In genomic region chr22:24087071-24087795, GRCh38 we compare ENCODE assay signal across 21 cellular contexts.
DNase-seq lines count a peak whose midpoint lies in the region; ATAC-seq and TF ChIP-seq lines count a peak whose summit lies in the region.
"Had no signal": no experiment of that assay in that cellular context is flagged by ENCODE, and none has a peak within 500 bp of the region (broad histone marks: within the 10 kb centered on the region; RNA-seq: fewer than 3 reads in every experiment).

No MANE protein-coding gene starts in this region.

- TF ChIP-seq CTCF in MM.1S (IDR thresholded peaks at IDR 0.05; ENCODE audit: low read length): no peak

- no peaks in the 10 kb centered on the region for H3K27me3 ChIP-seq in MM.1S (replicated peaks; ENCODE audit: insufficient read depth, low read length)
- H3K27me3 ChIP-seq: BE2C had no signal

- H2AFZ ChIP-seq in MM.1S (ENCODE audit: low read length): no peak overlapping the region

- no peaks in the 10 kb centered on the region for H3K9me2 ChIP-seq in MM.1S (replicated peaks; ENCODE audit: insufficient read depth, low read length)

- no peak overlapping the region for H3K9ac ChIP-seq in MM.1S (ENCODE audit: low read length)

- H3K9me3 ChIP-seq in MM.1S (replicated peaks; ENCODE audit: insufficient read depth, low read length): no peaks in the 10 kb centered on the region
- H3K9me3 ChIP-seq: BE2C had no signal

- no peaks in the 10 kb centered on the region for H3K9me3 Mint-ChIP-seq in activated CD8-positive, alpha-beta memory T cell treated with anti-CD3 and anti-CD28 coated beads, Interleukin-2, amount 10 ng/mL, durations not matched to agents 7 days and 5 days (ENCODE audit: low read depth)
- H3K9me3 Mint-ChIP-seq in activated T-helper 17 cell treated with anti-CD3 and anti-CD28 coated beads, Interleukin-2, amount 50 U/mL, for 72 hours: no peaks in the 10 kb centered on the region
- H3K9me3 Mint-ChIP-seq in activated T-helper 1 cell treated with anti-CD3 and anti-CD28 coated beads, Interleukin-12 subunit alpha, Interleukin-12 subunit beta, Interleukin-2, Interleukin-4 antibody, amounts not matched to agents 30 ng/mL and 10 ng/mL and 1 ng/mL, durations not matched to agents 14 hours and 24 hours and 36 hours: no peaks in the 10 kb centered on the region

- H3K79me2 ChIP-seq in MM.1S (ENCODE audit: low read length): no peaks in the 10 kb centered on the region

- DNase-seq in activated CD8-positive, alpha-beta memory T cell treated with anti-CD3 and anti-CD28 coated beads, Interleukin-2, amount 50 U/mL, for 48 hours: peak; percentile 22
- DNase-seq in activated CD8-positive, alpha-beta memory T cell treated with anti-CD3 and anti-CD28 coated beads, Interleukin-2, amount 10 ng/mL, durations not matched to agents 7 days and 5 days: no peak
- DNase-seq in myocyte (ENCODE audit: low read depth) (peak; percentile 32), NCI-H2029 (lab: John Stamatoyannopoulos, UW) (no peak), MM.1S (no peak)
- DNase-seq in activated T-helper 1 cell treated with anti-CD3 and anti-CD28 coated beads, Interleukin-12 subunit alpha, Interleukin-12 subunit beta, Interleukin-2, Interleukin-4 antibody, amounts not matched to agents 30 ng/mL and 10 ng/mL and 1 ng/mL, durations not matched to agents 14 hours and 24 hours and 36 hours (ENCODE audit: low spot score): no peak
- DNase-seq: 8988T; BE2C; CD4-positive, CD25-positive, alpha-beta regulatory T cell; COR-L47; DMS 273 treated with DMSO at 0.1 percent for 48 hours; NCI-H1417 treated with DMSO at 0.1 percent for 48 hours; NCI-H1930; NCI-H526; PC-3; RPMI8226; SIG-M5 had no signal

- H3K4me1 Mint-ChIP-seq in activated CD8-positive, alpha-beta memory T cell treated with anti-CD3 and anti-CD28 coated beads, Interleukin-2, amount 10 ng/mL, durations not matched to agents 7 days and 5 days: peaks cover 18% of the 10 kb centered on the region
- H3K4me1 Mint-ChIP-seq in activated T-helper 17 cell treated with anti-CD3 and anti-CD28 coated beads, Interleukin-2, amount 50 U/mL, for 72 hours: peaks cover 5% of the 10 kb centered on the region
- H3K4me1 Mint-ChIP-seq in activated T-helper 1 cell treated with anti-CD3 and anti-CD28 coated beads, Interleukin-12 subunit alpha, Interleukin-12 subunit beta, Interleukin-2, Interleukin-4 antibody, amounts not matched to agents 30 ng/mL and 10 ng/mL and 1 ng/mL, durations not matched to agents 14 hours and 24 hours and 36 hours (ENCODE audit: low read depth): no peaks in the 10 kb centered on the region
- H3K4me1 Mint-ChIP-seq: CD4-positive, CD25-positive, alpha-beta regulatory T cell had no signal

- H3K27me3 Mint-ChIP-seq in activated CD8-positive, alpha-beta memory T cell treated with anti-CD3 and anti-CD28 coated beads, Interleukin-2, amount 10 ng/mL, durations not matched to agents 7 days and 5 days: no peaks in the 10 kb centered on the region
- no peaks in the 10 kb centered on the region for H3K27me3 Mint-ChIP-seq in activated T-helper 17 cell treated with anti-CD3 and anti-CD28 coated beads, Interleukin-2, amount 50 U/mL, for 72 hours
- H3K27me3 Mint-ChIP-seq in activated T-helper 1 cell treated with anti-CD3 and anti-CD28 coated beads, Interleukin-12 subunit alpha, Interleukin-12 subunit beta, Interleukin-2, Interleukin-4 antibody, amounts not matched to agents 30 ng/mL and 10 ng/mL and 1 ng/mL, durations not matched to agents 14 hours and 24 hours and 36 hours (ENCODE audit: insufficient read depth): no peaks in the 10 kb centered on the region
- H3K27me3 Mint-ChIP-seq: CD4-positive, CD25-positive, alpha-beta regulatory T cell had no signal

- no peak for ATAC-seq in activated CD8-positive, alpha-beta memory T cell treated with anti-CD3 and anti-CD28 coated beads, Interleukin-2, amount 10 ng/mL, durations not matched to agents 7 days and 5 days
- no peak for ATAC-seq in activated T-helper 17 cell treated with anti-CD3 and anti-CD28 coated beads, Interleukin-2, amount 50 U/mL, for 72 hours (replicated peaks)
- no peak for ATAC-seq in GM21423 (IDR thresholded peaks at IDR 0.05; ENCODE audit: unreplicated experiment)
- ATAC-seq: GM12878, K562, PC-3 had no signal

- intact Hi-C loops in activated T-helper 1 cell treated with anti-CD3 and anti-CD28 coated beads, Interleukin-12 subunit alpha, Interleukin-12 subunit beta, Interleukin-2, Interleukin-4 antibody, amounts not matched to agents 30 ng/mL and 10 ng/mL and 1 ng/mL, durations not matched to agents 14 hours and 24 hours and 36 hours (cut with micrococcal nuclease): no loop called here

- H3K4me1 ChIP-seq in MM.1S (ENCODE audit: low read length): no peaks in the 10 kb centered on the region

- CTCF ChIA-PET in activated CD8-positive, alpha-beta memory T cell treated with anti-CD3 and anti-CD28 coated beads, Interleukin-2, amount 10 ng/mL, durations not matched to agents 7 days and 5 days (lab: Charles Lee): interaction anchor here (1.0 kb wide), 1 partner anchor 17 kb away, joined by 4 read pairs; no protein-coding TSS in a partner anchor

- H3K4me2 ChIP-seq in MM.1S (ENCODE audit: low read depth, low read length): no peak overlapping the region

- H4K20me1 ChIP-seq in MM.1S (ENCODE audit: insufficient read depth, low read length): no peaks in the 10 kb centered on the region

- H3K36me3 ChIP-seq in MM.1S (replicated peaks; ENCODE audit: insufficient read depth, low read length): peaks cover 4% of the 10 kb centered on the region

- H3K4me3 ChIP-seq in MM.1S (ENCODE audit: low read length): no peak overlapping the region
- H3K4me3 ChIP-seq: GM12878, K562 had no signal

- no peak overlapping the region for H3K4me3 Mint-ChIP-seq in activated CD8-positive, alpha-beta memory T cell treated with anti-CD3 and anti-CD28 coated beads, Interleukin-2, amount 10 ng/mL, durations not matched to agents 7 days and 5 days
- H3K4me3 Mint-ChIP-seq in activated T-helper 17 cell treated with anti-CD3 and anti-CD28 coated beads, Interleukin-2, amount 50 U/mL, for 72 hours: no peak overlapping the region
- no peak overlapping the region for H3K4me3 Mint-ChIP-seq in activated T-helper 1 cell treated with anti-CD3 and anti-CD28 coated beads, Interleukin-12 subunit alpha, Interleukin-12 subunit beta, Interleukin-2, Interleukin-4 antibody, amounts not matched to agents 30 ng/mL and 10 ng/mL and 1 ng/mL, durations not matched to agents 14 hours and 24 hours and 36 hours

- H3K27ac Mint-ChIP-seq in activated CD8-positive, alpha-beta memory T cell treated with anti-CD3 and anti-CD28 coated beads, Interleukin-2, amount 10 ng/mL, durations not matched to agents 7 days and 5 days: no peak overlapping the region
- peak overlapping the region; percentile 54 for H3K27ac Mint-ChIP-seq in activated T-helper 17 cell treated with anti-CD3 and anti-CD28 coated beads, Interleukin-2, amount 50 U/mL, for 72 hours
- no peak overlapping the region for H3K27ac Mint-ChIP-seq in activated T-helper 1 cell treated with anti-CD3 and anti-CD28 coated beads, Interleukin-12 subunit alpha, Interleukin-12 subunit beta, Interleukin-2, Interleukin-4 antibody, amounts not matched to agents 30 ng/mL and 10 ng/mL and 1 ng/mL, durations not matched to agents 14 hours and 24 hours and 36 hours

- no peaks in the 10 kb centered on the region for H3F3A ChIP-seq in MM.1S (ENCODE audit: insufficient read depth, low read length)

- H3K36me3 Mint-ChIP-seq in activated CD8-positive, alpha-beta memory T cell treated with anti-CD3 and anti-CD28 coated beads, Interleukin-2, amount 10 ng/mL, durations not matched to agents 7 days and 5 days: peaks cover 42% of the 10 kb centered on the region
- H3K36me3 Mint-ChIP-seq in activated T-helper 17 cell treated with anti-CD3 and anti-CD28 coated beads, Interleukin-2, amount 50 U/mL, for 72 hours (ENCODE audit: low read depth): peaks cover 98% of the 10 kb centered on the region
- peaks cover 49% of the 10 kb centered on the region for H3K36me3 Mint-ChIP-seq in activated T-helper 1 cell treated with anti-CD3 and anti-CD28 coated beads, Interleukin-12 subunit alpha, Interleukin-12 subunit beta, Interleukin-2, Interleukin-4 antibody, amounts not matched to agents 30 ng/mL and 10 ng/mL and 1 ng/mL, durations not matched to agents 14 hours and 24 hours and 36 hours (ENCODE audit: low read depth)

- no peak overlapping the region for H3K27ac ChIP-seq in MM.1S (ENCODE audit: low read length)

Comparison
In these comparisons a context has a peak if more than half of its experiments do, and no peak if none do; other contexts are left out.
1. DNase-seq: peak in activated CD8-positive, alpha-beta memory T cell treated with anti-CD3 and anti-CD28 coated beads, Interleukin-2, amount 50 U/mL, for 48 hours (single experiment) and myocyte (single experiment); none in activated CD8-positive, alpha-beta memory T cell treated with anti-CD3 and anti-CD28 coated beads, Interleukin-2, amount 10 ng/mL, durations not matched to agents 7 days and 5 days (single experiment), NCI-H2029 (single experiment), MM.1S (single experiment) and activated T-helper 1 cell treated with anti-CD3 and anti-CD28 coated beads, Interleukin-12 subunit alpha, Interleukin-12 subunit beta, Interleukin-2, Interleukin-4 antibody, amounts not matched to agents 30 ng/mL and 10 ng/mL and 1 ng/mL, durations not matched to agents 14 hours and 24 hours and 36 hours (single experiment).